ENCODE assay signal across 1 cellular context in the genomic region with DNA sequence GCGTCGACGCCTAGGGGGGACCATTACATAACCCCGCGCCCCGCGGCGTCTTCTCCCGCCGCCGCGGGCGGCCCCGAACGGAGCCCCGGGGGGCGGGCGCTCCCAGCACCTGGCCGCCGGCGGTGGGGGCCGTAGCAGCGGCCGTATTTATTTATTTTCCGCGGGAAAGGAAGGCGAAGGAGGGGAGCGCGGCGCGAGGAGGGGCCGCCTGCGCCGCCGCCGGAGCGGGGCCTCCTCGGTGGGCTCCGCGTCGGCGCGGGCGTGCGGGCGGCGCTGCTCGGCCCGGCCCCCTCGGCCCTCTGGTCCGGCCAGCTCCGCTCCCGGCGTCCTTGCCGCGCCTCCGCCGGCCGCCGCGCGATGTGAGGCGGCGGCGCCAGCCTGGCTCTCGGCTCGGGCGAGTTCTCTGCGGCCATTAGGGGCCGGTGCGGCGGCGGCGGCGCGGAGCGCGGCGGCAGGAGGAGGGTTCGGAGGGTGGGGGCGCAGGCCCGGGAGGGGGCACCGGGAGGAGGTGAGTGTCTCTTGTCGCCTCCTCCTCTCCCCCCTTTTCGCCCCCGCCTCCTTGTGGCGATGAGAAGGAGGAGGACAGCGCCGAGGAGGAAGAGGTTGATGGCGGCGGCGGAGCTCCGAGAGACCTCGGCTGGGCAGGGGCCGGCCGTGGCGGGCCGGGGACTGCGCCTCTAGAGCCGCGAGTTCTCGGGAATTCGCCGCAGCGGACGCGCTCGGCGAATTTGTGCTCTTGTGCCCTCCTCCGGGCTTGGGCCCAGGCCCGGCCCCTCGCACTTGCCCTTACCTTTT.
A peak's percentile ranks its signal among the peaks of the same experiment; 100 is the strongest.
TF ChIP-seq lines count a peak whose summit lies in the region.

A gene (plus strand): TSS at position 570 of the 795 bp plus-strand sequence. CDS start 413 bp downstream, outside the sequence.

TF ChIP-seq in HepG2, 621 proteins besides CTCF, POLR2A, EP300 and RAD21 (continued from another document and continues in another):
- TF ChIP-seq, protein P1, sequence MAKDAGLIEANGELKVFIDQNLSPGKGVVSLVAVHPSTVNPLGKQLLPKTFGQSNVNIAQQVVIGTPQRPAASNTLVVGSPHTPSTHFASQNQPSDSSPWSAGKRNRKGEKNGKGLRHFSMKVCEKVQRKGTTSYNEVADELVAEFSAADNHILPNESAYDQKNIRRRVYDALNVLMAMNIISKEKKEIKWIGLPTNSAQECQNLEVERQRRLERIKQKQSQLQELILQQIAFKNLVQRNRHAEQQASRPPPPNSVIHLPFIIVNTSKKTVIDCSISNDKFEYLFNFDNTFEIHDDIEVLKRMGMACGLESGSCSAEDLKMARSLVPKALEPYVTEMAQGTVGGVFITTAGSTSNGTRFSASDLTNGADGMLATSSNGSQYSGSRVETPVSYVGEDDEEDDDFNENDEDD (CRISPR knock-in tag; IDR thresholded peaks at IDR 0.05; ENCODE audit: borderline replicate concordance), result no peak
- TF ChIP-seq, protein P2, sequence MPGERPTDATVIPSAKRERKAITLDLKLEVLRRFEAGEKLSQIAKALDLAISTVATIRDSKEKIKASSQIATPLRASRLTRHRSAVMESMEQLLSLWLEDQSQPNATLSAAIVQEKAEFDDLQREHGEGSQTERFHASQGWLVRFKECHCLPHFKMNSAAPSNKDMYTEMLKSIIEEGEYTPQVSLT (CRISPR knock-in tag; IDR thresholded peaks at IDR 0.05; ENCODE audit: borderline replicate concordance, low read depth), result no peak
- TF ChIP-seq ZNF839 (CRISPR knock-in tag; IDR thresholded peaks at IDR 0.05; ENCODE audit: borderline replicate concordance), result no peak
- TF ChIP-seq GABPB1 (CRISPR knock-in tag; IDR thresholded peaks at IDR 0.05), result peak; percentile 42; the same call in 1 of the 2 replicates
- no peak for TF ChIP-seq SATB2 (CRISPR knock-in tag; IDR thresholded peaks at IDR 0.05)
- peak; percentile 64; the same call in 1 of the 2 replicates for TF ChIP-seq ZNF558 (CRISPR knock-in tag; IDR thresholded peaks at IDR 0.05; ENCODE audit: borderline replicate concordance)
- no peak for TF ChIP-seq TEAD3 (CRISPR knock-in tag; optimal IDR thresholded peaks at IDR 0.05; ENCODE audit: borderline replicate concordance)
- TF ChIP-seq THYN1 (CRISPR knock-in tag; IDR thresholded peaks at IDR 0.05; ENCODE audit: borderline replicate concordance, low read depth), result no peak
- TF ChIP-seq ZNF382 (CRISPR knock-in tag; IDR thresholded peaks at IDR 0.05; ENCODE audit: borderline replicate concordance), result no peak
- TF ChIP-seq, protein P3, sequence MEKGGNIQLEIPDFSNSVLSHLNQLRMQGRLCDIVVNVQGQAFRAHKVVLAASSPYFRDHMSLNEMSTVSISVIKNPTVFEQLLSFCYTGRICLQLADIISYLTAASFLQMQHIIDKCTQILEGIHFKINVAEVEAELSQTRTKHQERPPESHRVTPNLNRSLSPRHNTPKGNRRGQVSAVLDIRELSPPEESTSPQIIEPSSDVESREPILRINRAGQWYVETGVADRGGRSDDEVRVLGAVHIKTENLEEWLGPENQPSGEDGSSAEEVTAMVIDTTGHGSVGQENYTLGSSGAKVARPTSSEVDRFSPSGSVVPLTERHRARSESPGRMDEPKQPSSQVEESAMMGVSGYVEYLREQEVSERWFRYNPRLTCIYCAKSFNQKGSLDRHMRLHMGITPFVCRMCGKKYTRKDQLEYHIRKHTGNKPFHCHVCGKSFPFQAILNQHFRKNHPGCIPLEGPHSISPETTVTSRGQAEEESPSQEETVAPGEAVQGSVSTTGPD (CRISPR knock-in tag; IDR thresholded peaks at IDR 0.05), result no peak
- peak; percentile 60 for TF ChIP-seq YY1 (IDR thresholded peaks at IDR 0.05; ENCODE audit: insufficient read depth, insufficient replicate concordance, low read depth, low read length)
- TF ChIP-seq U2AF1 (optimal IDR thresholded peaks at IDR 0.05; ENCODE audit: low read depth, low read length), result no peak
- no peak for TF ChIP-seq ZNF329 (CRISPR knock-in tag; IDR thresholded peaks at IDR 0.05; ENCODE audit: low read depth)
- TF ChIP-seq NCOA2 (CRISPR knock-in tag; IDR thresholded peaks at IDR 0.05), result no peak
- TF ChIP-seq, protein P4, sequence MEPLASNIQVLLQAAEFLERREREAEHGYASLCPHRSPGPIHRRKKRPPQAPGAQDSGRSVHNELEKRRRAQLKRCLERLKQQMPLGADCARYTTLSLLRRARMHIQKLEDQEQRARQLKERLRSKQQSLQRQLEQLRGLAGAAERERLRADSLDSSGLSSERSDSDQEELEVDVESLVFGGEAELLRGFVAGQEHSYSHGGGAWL (CRISPR knock-in tag; IDR thresholded peaks at IDR 0.05), result 0 out of 2 replicates have a peak, but pooled peaks have one; percentile 43
- TF ChIP-seq, protein P5, sequence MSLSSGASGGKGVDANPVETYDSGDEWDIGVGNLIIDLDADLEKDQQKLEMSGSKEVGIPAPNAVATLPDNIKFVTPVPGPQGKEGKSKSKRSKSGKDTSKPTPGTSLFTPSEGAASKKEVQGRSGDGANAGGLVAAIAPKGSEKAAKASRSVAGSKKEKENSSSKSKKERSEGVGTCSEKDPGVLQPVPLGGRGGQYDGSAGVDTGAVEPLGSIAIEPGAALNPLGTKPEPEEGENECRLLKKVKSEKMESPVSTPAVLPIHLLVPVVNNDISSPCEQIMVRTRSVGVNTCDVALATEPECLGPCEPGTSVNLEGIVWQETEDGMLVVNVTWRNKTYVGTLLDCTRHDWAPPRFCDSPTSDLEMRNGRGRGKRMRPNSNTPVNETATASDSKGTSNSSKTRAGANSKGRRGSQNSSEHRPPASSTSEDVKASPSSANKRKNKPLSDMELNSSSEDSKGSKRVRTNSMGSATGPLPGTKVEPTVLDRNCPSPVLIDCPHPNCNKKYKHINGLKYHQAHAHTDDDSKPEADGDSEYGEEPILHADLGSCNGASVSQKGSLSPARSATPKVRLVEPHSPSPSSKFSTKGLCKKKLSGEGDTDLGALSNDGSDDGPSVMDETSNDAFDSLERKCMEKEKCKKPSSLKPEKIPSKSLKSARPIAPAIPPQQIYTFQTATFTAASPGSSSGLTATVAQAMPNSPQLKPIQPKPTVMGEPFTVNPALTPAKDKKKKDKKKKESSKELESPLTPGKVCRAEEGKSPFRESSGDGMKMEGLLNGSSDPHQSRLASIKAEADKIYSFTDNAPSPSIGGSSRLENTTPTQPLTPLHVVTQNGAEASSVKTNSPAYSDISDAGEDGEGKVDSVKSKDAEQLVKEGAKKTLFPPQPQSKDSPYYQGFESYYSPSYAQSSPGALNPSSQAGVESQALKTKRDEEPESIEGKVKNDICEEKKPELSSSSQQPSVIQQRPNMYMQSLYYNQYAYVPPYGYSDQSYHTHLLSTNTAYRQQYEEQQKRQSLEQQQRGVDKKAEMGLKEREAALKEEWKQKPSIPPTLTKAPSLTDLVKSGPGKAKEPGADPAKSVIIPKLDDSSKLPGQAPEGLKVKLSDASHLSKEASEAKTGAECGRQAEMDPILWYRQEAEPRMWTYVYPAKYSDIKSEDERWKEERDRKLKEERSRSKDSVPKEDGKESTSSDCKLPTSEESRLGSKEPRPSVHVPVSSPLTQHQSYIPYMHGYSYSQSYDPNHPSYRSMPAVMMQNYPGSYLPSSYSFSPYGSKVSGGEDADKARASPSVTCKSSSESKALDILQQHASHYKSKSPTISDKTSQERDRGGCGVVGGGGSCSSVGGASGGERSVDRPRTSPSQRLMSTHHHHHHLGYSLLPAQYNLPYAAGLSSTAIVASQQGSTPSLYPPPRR (CRISPR knock-in tag; IDR thresholded peaks at IDR 0.05; ENCODE audit: borderline replicate concordance), result no peak
- no peak for TF ChIP-seq FIP1L1 (IDR thresholded peaks at IDR 0.05; ENCODE audit: borderline replicate concordance, insufficient read depth, low read depth, low read length)
- TF ChIP-seq HNRNPH1 (optimal IDR thresholded peaks at IDR 0.05; ENCODE audit: low read depth, low read length), result peak; percentile 1
- no peak for TF ChIP-seq MAZ (IDR thresholded peaks at IDR 0.05; ENCODE audit: borderline replicate concordance, low read depth, low read length)
- peak; percentile 12; the same call in 1 of the 2 replicates for TF ChIP-seq MAZ (CRISPR knock-in tag; IDR thresholded peaks at IDR 0.05; ENCODE audit: low read depth)
- TF ChIP-seq ZFP36 (IDR thresholded peaks at IDR 0.05; ENCODE audit: borderline replicate concordance, low read depth, low read length, partially characterized antibody), result no peak
- no peak for TF ChIP-seq ZNF484 (CRISPR knock-in tag; IDR thresholded peaks at IDR 0.05; ENCODE audit: borderline replicate concordance, low read depth)
- no peak for TF ChIP-seq ATF7 (IDR thresholded peaks at IDR 0.05)
- no peak for TF ChIP-seq ATF7 (CRISPR knock-in tag; IDR thresholded peaks at IDR 0.05)
- TF ChIP-seq NBN (conservative IDR thresholded peaks at IDR 0.05), result no peak
- TF ChIP-seq, protein P6, sequence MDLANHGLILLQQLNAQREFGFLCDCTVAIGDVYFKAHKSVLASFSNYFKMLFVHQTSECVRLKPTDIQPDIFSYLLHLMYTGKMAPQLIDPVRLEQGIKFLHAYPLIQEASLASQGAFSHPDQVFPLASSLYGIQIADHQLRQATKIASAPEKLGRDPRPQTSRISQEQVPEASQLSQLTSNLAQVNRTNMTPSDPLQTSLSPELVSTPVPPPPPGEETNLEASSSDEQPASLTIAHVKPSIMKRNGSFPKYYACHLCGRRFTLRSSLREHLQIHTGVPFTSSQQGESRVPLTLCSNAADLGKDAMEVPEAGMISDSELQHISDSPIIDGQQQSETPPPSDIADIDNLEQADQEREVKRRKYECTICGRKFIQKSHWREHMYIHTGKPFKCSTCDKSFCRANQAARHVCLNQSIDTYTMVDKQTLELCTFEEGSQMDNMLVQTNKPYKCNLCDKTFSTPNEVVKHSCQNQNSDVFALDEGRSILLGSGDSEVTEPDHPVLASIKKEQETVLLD (CRISPR knock-in tag; IDR thresholded peaks at IDR 0.05; ENCODE audit: low read depth), result peak; percentile 9; the same call in 1 of the 2 replicates
- no peak for TF ChIP-seq PHF20 (CRISPR knock-in tag; IDR thresholded peaks at IDR 0.05)
- no peak for TF ChIP-seq KAT8 (CRISPR knock-in tag; IDR thresholded peaks at IDR 0.05)
- 0 out of 2 replicates have a peak, but pooled peaks have one; percentile 12 for TF ChIP-seq MYC (CRISPR knock-in tag; IDR thresholded peaks at IDR 0.05; ENCODE audit: borderline replicate concordance)
- TF ChIP-seq PTBP1 (IDR thresholded peaks at IDR 0.05; ENCODE audit: low read depth, low read length, poor library complexity, severe bottlenecking), result no peak
- 0 out of 2 replicates have a peak, but pooled peaks have one; percentile 7 for TF ChIP-seq GATAD1 (CRISPR knock-in tag; IDR thresholded peaks at IDR 0.05)
- TF ChIP-seq AGO2 (optimal IDR thresholded peaks at IDR 0.05; ENCODE audit: low read depth, low read length), result peak; percentile 62
- no peak for TF ChIP-seq TBX3 (IDR thresholded peaks at IDR 0.05; ENCODE audit: borderline replicate concordance)
- TF ChIP-seq ZNF446 (CRISPR knock-in tag; IDR thresholded peaks at IDR 0.05), result 0 out of 2 replicates have a peak, but pooled peaks have one; percentile 3
- no peak for TF ChIP-seq ZNF383 (CRISPR knock-in tag; IDR thresholded peaks at IDR 0.05; ENCODE audit: borderline replicate concordance)
- no peak for TF ChIP-seq ZNF451 (CRISPR knock-in tag; IDR thresholded peaks at IDR 0.05)
- TF ChIP-seq, protein P7, sequence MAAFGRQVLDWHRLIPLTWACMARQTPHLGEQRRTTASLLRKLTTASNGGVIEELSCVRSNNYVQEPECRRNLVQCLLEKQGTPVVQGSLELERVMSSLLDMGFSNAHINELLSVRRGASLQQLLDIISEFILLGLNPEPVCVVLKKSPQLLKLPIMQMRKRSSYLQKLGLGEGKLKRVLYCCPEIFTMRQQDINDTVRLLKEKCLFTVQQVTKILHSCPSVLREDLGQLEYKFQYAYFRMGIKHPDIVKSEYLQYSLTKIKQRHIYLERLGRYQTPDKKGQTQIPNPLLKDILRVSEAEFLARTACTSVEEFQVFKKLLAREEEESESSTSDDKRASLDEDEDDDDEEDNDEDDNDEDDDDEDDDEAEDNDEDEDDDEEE (CRISPR knock-in tag; IDR thresholded peaks at IDR 0.05), result no peak
- no peak for TF ChIP-seq ZNF607 (CRISPR knock-in tag; IDR thresholded peaks at IDR 0.05; ENCODE audit: borderline replicate concordance)
- TF ChIP-seq, protein P8, sequence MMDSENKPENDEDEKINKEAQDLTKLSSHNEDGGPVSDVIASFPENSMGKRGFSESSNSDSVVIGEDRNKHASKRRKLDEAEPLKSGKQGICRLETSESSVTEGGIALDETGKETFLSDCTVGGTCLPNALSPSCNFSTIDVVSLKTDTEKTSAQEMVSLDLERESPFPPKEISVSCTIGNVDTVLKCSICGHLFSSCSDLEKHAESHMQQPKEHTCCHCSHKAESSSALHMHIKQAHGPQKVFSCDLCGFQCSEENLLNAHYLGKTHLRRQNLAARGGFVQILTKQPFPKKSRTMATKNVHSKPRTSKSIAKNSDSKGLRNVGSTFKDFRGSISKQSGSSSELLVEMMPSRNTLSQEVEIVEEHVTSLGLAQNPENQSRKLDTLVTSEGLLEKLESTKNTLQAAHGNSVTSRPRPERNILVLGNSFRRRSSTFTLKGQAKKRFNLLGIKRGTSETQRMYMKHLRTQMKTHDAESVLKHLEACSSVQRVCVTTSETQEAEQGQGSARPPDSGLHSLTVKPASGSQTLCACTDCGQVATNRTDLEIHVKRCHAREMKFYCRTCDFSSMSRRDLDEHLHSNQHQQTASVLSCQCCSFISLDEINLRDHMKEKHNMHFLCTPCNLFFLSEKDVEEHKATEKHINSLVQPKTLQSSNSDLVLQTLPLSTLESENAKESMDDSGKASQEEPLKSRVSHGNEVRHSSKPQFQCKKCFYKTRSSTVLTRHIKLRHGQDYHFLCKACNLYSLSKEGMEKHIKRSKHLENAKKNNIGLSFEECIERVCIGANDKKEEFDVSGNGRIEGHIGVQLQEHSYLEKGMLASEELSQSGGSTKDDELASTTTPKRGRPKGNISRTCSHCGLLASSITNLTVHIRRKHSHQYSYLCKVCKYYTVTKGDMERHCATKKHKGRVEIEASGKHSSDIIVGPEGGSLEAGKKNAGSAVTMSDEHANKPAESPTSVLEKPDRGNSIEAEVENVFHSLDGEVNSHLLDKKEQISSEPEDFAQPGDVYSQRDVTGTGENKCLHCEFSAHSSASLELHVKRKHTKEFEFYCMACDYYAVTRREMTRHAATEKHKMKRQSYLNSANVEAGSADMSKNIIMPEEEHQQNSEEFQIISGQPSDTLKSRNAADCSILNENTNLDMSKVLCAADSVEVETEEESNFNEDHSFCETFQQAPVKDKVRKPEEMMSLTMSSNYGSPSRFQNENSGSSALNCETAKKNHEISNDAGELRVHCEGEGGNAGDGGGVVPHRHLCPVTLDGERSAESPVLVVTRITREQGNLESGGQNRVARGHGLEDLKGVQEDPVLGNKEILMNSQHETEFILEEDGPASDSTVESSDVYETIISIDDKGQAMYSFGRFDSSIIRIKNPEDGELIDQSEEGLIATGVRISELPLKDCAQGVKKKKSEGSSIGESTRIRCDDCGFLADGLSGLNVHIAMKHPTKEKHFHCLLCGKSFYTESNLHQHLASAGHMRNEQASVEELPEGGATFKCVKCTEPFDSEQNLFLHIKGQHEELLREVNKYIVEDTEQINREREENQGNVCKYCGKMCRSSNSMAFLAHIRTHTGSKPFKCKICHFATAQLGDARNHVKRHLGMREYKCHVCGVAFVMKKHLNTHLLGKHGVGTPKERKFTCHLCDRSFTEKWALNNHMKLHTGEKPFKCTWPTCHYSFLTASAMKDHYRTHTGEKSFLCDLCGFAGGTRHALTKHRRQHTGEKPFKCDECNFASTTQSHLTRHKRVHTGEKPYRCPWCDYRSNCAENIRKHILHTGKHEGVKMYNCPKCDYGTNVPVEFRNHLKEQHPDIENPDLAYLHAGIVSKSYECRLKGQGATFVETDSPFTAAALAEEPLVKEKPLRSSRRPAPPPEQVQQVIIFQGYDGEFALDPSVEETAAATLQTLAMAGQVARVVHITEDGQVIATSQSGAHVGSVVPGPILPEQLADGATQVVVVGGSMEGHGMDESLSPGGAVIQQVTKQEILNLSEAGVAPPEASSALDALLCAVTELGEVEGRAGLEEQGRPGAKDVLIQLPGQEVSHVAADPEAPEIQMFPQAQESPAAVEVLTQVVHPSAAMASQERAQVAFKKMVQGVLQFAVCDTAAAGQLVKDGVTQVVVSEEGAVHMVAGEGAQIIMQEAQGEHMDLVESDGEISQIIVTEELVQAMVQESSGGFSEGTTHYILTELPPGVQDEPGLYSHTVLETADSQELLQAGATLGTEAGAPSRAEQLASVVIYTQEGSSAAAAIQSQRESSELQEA (CRISPR knock-in tag; IDR thresholded peaks at IDR 0.05; ENCODE audit: not compliant biosample characterization), result no peak
